In the genomic region with DNA sequence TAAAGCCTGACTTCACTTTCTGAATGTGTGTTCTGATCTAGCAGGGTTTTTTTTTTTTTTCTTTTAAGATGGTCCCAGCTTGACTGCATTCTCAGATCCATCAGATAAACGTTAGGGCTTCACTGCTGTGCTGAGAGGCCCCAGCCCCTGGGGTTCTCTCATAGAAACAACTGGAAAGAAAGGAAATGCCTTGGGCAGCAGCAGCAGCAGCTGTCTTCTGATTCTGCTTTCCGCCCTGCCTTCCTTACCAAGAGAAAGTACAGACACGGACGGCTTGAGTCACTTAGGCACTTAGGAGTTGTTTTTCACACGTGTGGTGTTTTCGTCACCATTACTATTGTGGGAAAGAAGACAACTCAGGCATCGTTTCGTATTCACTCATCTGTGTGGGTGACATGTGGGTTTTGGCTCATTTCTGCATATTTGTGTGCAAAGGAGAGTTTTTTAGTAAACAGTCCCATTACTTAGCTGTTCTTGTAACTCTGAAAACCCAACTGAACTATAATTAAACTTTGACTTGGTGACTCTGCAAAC, we compare ENCODE assay signal across 8 cellular contexts.
DNase-seq lines count a peak whose midpoint lies in the region; ATAC-seq and TF ChIP-seq lines count a peak whose summit lies in the region.

No MANE protein-coding gene starts in this region.

- TF ChIP-seq CTCF in AG10803 (conservative IDR thresholded peaks at IDR 0.05; ENCODE audit: low read length) (no peak), esophagus squamous epithelium (IDR thresholded peaks at IDR 0.05) (no peak)

- H3K9me3 ChIP-seq in esophagus squamous epithelium, result no peaks in the 10 kb centered on the region

- intact Hi-C loops in esophagus squamous epithelium (cut with DNase I), result no loop called here

- H3K4me1 ChIP-seq in esophagus squamous epithelium, result peaks cover 16 to 38% (median 21%) of the 10 kb centered on the region in 3 donors

- H3K27me3 ChIP-seq in esophagus squamous epithelium, result no peaks in the 10 kb centered on the region

- peak overlapping the region; percentile 14; the same call in 1 of the 2 replicates for H3K4me3 ChIP-seq in AG10803 (ENCODE audit: low read length)
- peak overlapping the region in 1 of 4 donors; percentile 13 for H3K4me3 ChIP-seq in esophagus squamous epithelium

- DNase-seq in AG10803 (ENCODE audit: low read depth) (peak; percentile 99), esophagus squamous epithelium (lab: John Stamatoyannopoulos, UW) (no peak), non-pigmented ciliary epithelial cell (ENCODE audit: low read depth) (peak; percentile 99), stromal cell of bone marrow (ENCODE audit: low read depth) (peak; percentile 97), cerebellum (ENCODE audit: low spot score) (no peak)
- DNase-seq in activated CD8-positive, alpha-beta memory T cell treated with anti-CD3 and anti-CD28 coated beads, Interleukin-2, amount 50 U/mL, for 48 hours, result peak; percentile 77

- peak in 1 of 4 donors; percentile 27 for TF ChIP-seq POLR2A in esophagus squamous epithelium (IDR thresholded peaks at IDR 0.05)

- H3K27ac ChIP-seq in esophagus squamous epithelium, result peak overlapping the region in 3 of 4 donors; percentile 56 to 71 (median 58)

- ATAC-seq in GM19467 (IDR thresholded peaks at IDR 0.05; ENCODE audit: unreplicated experiment) (peak; percentile 86), HG03575 (IDR thresholded peaks at IDR 0.05; ENCODE audit: extremely low read depth, insufficient number of reproducible peaks, low FRiP score, unreplicated experiment) (peak; percentile 42)

- 37 to 47% methylated on average over 8 of the region's 8 CpGs for WGBS in esophagus squamous epithelium, 2 donors

- H3K36me3 ChIP-seq in esophagus squamous epithelium, result peaks cover 0 to 35% (median 0%) of the 10 kb centered on the region in 3 donors

Comparison
In these comparisons a context has a peak if more than half of its experiments do, and no peak if none do; other contexts are left out.
1. DNase-seq: peak in AG10803 (single experiment), activated CD8-positive, alpha-beta memory T cell treated with anti-CD3 and anti-CD28 coated beads, Interleukin-2, amount 50 U/mL, for 48 hours (single experiment), non-pigmented ciliary epithelial cell (single experiment) and stromal cell of bone marrow (single experiment); none in esophagus squamous epithelium (single experiment) and cerebellum (single experiment).